In the genomic region with DNA sequence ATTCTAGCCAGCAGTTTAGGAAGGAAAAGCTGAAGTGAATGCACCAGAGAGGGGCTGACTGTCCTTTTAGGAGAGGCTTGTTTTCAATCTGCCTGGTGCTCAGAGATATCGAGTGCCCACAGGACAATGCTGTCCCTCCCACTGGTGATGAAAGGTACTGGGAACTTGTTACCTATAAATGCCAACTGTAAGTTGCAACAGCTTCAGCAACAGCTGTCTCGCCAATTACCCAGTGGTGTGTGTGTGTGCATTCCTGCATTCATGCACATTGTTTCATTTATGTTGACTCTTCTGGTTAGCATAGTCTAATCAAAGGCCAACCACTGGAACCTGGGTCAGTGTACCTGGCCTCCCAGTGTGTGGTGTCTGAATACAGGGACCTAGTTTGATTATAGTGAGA, we compare ENCODE assay signal across 14 cellular contexts.
A peak's percentile ranks its signal among the peaks of the same experiment; 100 is the strongest.
DNase-seq lines count a peak whose midpoint lies in the region; ATAC-seq lines count a peak whose summit lies in the region.
"Had no signal": no experiment of that assay in that cellular context is flagged by ENCODE, and none has a peak within 500 bp of the region (broad histone marks: within the 10 kb centered on the region; RNA-seq: fewer than 3 reads in every experiment).

No MANE protein-coding gene starts in this region.

- no peaks in the 10 kb centered on the region for H3K27me3 ChIP-seq in right cardiac atrium (ENCODE audit: control insufficient read depth, insufficient read depth)
- H3K27me3 ChIP-seq: MG63, tibial nerve had no signal

- H3K4me1 ChIP-seq in right cardiac atrium (ENCODE audit: control insufficient read depth, insufficient read depth, low read length) = peaks cover 3% of the 10 kb centered on the region

- peak; percentile 10 for DNase-seq in NCI-H345 (lab: John Stamatoyannopoulos, UW)
- DNase-seq in NCI-H345 treated with DMSO at 0.1 percent for 48 hours (lab: John Stamatoyannopoulos, UW; ENCODE audit: unreplicated experiment) = no peak
- DNase-seq in RPMI7951 (ENCODE audit: low read depth) = peak; percentile 9
- DNase-seq in right cardiac atrium = no peak
- DNase-seq in retina = peak; percentile 34
- DNase-seq in inferior parietal cortex (ENCODE audit: extremely low spot score) = no peak
- DNase-seq: activated CD4-positive, alpha-beta memory T cell treated with anti-CD3 and anti-CD28 coated beads for 36 hours; activated naive CD4-positive, alpha-beta T cell; MG63; NK-92 treated with Interleukin-12 subunit alpha and Interleukin-12 subunit beta, amount 100 ng/mL, for 24 hours; T-helper 2 cell had no signal

- intact Hi-C loops in right cardiac atrium (cut with DNase I) = no loop called here

- H3K9me3 ChIP-seq in right cardiac atrium (ENCODE audit: control insufficient read depth, low read length) = no peaks in the 10 kb centered on the region

- 55% methylated on average over 2 of the region's 2 CpGs for WGBS in right cardiac atrium

- H3K4me3 ChIP-seq in right cardiac atrium (ENCODE audit: low read length) = no peak overlapping the region
- H3K4me3 ChIP-seq: MG63, tibial nerve had no signal

- peak; percentile 39 to 80 for ATAC-seq in right cardiac atrium
- no peak for ATAC-seq in GM18861 (IDR thresholded peaks at IDR 0.05; ENCODE audit: unreplicated experiment)
- ATAC-seq in HG03025 (IDR thresholded peaks at IDR 0.05; ENCODE audit: low FRiP score, unreplicated experiment) = no peak

- peak overlapping the region; percentile 26 for H3K27ac ChIP-seq in right cardiac atrium (ENCODE audit: low read length)

Comparison
In these comparisons a context has a peak if more than half of its experiments do, and no peak if none do; other contexts are left out.
1. DNase-seq: peak in NCI-H345 (single experiment), RPMI7951 (single experiment) and retina (single experiment); none in NCI-H345 treated with DMSO at 0.1 percent for 48 hours (single experiment), right cardiac atrium (0 of 3) and inferior parietal cortex (single experiment).
2. ATAC-seq: peak in right cardiac atrium (2 of 2); none in GM18861 (single experiment) and HG03025 (single experiment).